ENCODE assay signal across 22 cellular contexts in the genomic region with DNA sequence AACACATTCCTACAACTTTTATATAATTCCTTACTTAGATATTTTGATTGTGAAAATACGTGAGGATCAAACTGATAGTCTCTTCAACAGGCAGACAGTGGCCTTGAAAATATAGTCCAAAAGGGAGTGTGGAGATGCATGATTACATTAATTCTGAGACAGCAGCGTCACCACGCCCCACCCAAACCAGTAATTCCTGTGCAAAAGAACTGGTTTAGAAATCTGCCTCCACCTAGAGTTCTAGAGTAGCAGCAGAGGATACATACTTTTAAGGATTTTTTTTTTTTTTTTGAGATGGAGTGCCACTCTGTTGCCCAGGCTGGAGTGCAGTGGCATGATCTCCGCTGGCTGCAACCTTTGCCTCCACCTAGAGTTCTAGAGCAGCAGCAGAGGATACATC. TPM values are rescaled to one million over a fixed set of nuclear protein-coding genes. Genes with fewer than 3 reads are reported as not detected.
A peak's percentile ranks its signal among the peaks of the same experiment; 100 is the strongest.
DNase-seq lines count a peak whose midpoint lies in the region; ATAC-seq, FAIRE-seq and TF ChIP-seq lines count a peak whose summit lies in the region.
"Had no signal": no experiment of that assay in that cellular context is flagged by ENCODE, and none has a peak within 500 bp of the region (broad histone marks: within the 10 kb centered on the region; RNA-seq: fewer than 3 reads in every experiment).

No MANE protein-coding gene starts in this region.

- no peak for TF ChIP-seq POLR2A in HCT116 (IDR thresholded peaks at IDR 0.05; ENCODE audit: borderline replicate concordance, extremely low read depth, insufficient read depth, insufficient read length)
- TF ChIP-seq POLR2A in GM12891 (IDR thresholded peaks at IDR 0.05; ENCODE audit: low read depth, low read length), result no peak

- H3K9ac ChIP-seq in HCT116 (ENCODE audit: low read length), result no peak overlapping the region
- peak overlapping the region; percentile 87 for H3K9ac ChIP-seq in mammary epithelial cell (ENCODE audit: insufficient read depth, low read length)

- H3K4me3 Mint-ChIP-seq in naive thymus-derived CD8-positive, alpha-beta T cell, result peak overlapping the region in 8 of 10 donors; percentile 24 to 99 (median 96)

- TF ChIP-seq CTCF in HCT116 (IDR thresholded peaks at IDR 0.05 in 2 of 3, conservative IDR thresholded peaks at IDR 0.05 in 1 of 3; ENCODE audit: borderline replicate concordance in 1 of 3, insufficient read depth in 1 of 3, low read depth in 2 of 3, low read length in 2 of 3), result no peak
- TF ChIP-seq CTCF in mammary epithelial cell (conservative IDR thresholded peaks at IDR 0.05 in 1 of 2, IDR thresholded peaks at IDR 0.05 in 1 of 2; ENCODE audit: extremely low read depth in 1 of 2, insufficient read depth in 1 of 2, low read depth in 1 of 2, low read length in 2 of 2), result peak in 1 of 2 donors; percentile 19

- no peaks in the 10 kb centered on the region for H3K9me2 ChIP-seq in HCT116 (ENCODE audit: insufficient read depth)

- H3K36me3 Mint-ChIP-seq in naive thymus-derived CD8-positive, alpha-beta T cell, result peaks cover 0 to 12% (median 10%) of the 10 kb centered on the region in 3 donors

- intact Hi-C loops in HCT116 (cut with micrococcal nuclease), result no loop called here
- intact Hi-C loops in mammary epithelial cell (cut with micrococcal nuclease), result loop anchor here (2.0 kb wide), 1 partner anchor 41 kb away; no protein-coding TSS in a partner anchor

- dilution Hi-C loops in mammary epithelial cell (cut with HindIII; ENCODE audit: low sequenced_read_pairs), result no loop called here

- H3K4me1 ChIP-seq in ACC112 (ENCODE audit: control insufficient read depth, insufficient read depth, low read length, unreplicated experiment) (peaks cover 7% of the 10 kb centered on the region), HCT116 (ENCODE audit: control insufficient read depth in 1 of 2, insufficient read depth in 2 of 2, low read length in 2 of 2) (peaks cover 6 to 22% of the 10 kb centered on the region in 2 experiments; a peak in 2 of 4 replicates), mammary epithelial cell (ENCODE audit: insufficient read depth, low read length) (peaks cover 25% of the 10 kb centered on the region)

- peaks cover 31% of the 10 kb centered on the region for H3K79me2 ChIP-seq in ACC112 (ENCODE audit: control insufficient read depth, insufficient read depth, low read length, unreplicated experiment)
- peaks cover 31% of the 10 kb centered on the region for H3K79me2 ChIP-seq in HCT116 (ENCODE audit: insufficient read depth, low read length)
- peaks cover 29% of the 10 kb centered on the region for H3K79me2 ChIP-seq in mammary epithelial cell (ENCODE audit: insufficient read depth, low read length)

- H3K27ac ChIP-seq in ACC112 (ENCODE audit: low read depth, low read length), result no peak overlapping the region
- H3K27ac ChIP-seq in HCT116 (ENCODE audit: low read depth, low read length), result no peak overlapping the region
- peak overlapping the region; percentile 59 for H3K27ac ChIP-seq in mammary epithelial cell (ENCODE audit: insufficient read depth, low read depth, low read length)

- TF ChIP-seq RAD21 in HCT116 (IDR thresholded peaks at IDR 0.05; ENCODE audit: low read depth), result peak; percentile 23; the same call in 1 of the 2 replicates

- 88% methylated on average over 4 of the region's 4 CpGs for WGBS in mammary epithelial cell (ENCODE audit: low coverage, missing lambda C conversion rate)

- H3K9me3 ChIP-seq in HCT116 (ENCODE audit: control insufficient read depth in 1 of 2, insufficient read depth in 1 of 2, low read depth in 1 of 2, low read length in 2 of 2) (no peaks in the 10 kb centered on the region), mammary epithelial cell (replicated peaks; ENCODE audit: insufficient read depth, low read length) (no peaks in the 10 kb centered on the region)
- H3K9me3 ChIP-seq: right atrium auricular region, uterus had no signal

- RAD21 ChIA-PET in HCT116 (lab: Charles Lee; ENCODE audit: low non-redundant PET in 1 of 2, low total read pairs in 2 of 2, uncharacterized antibody in 2 of 2, unreplicated experiment in 2 of 2), result no interaction called here

- BruUV-seq in HCT116 (replicated peaks; lab: Mats Ljungman, UMichigan) (no TSS peak), mammary epithelial cell (replicated peaks; lab: Mats Ljungman, UMichigan) (no TSS peak)

- H3K4me3 ChIP-seq in ACC112 (ENCODE audit: low read depth, low read length), result peak overlapping the region; percentile 98
- no peak overlapping the region for H3K4me3 ChIP-seq in HCT116 (replicated peaks in 1 of 2; ENCODE audit: low read depth in 1 of 2, low read length in 2 of 2)
- H3K4me3 ChIP-seq in mammary epithelial cell (replicated peaks in 1 of 3; ENCODE audit: insufficient read depth in 1 of 3, low read depth in 2 of 3, low read length in 3 of 3), result no peak overlapping the region
- H3K4me3 ChIP-seq: right atrium auricular region had no signal

- no peak for DNase-seq in HCT116 (ENCODE audit: low read depth, low spot score)
- DNase-seq in mammary epithelial cell, result peak; percentile 49
- DNase-seq in naive thymus-derived CD8-positive, alpha-beta T cell, result no peak
- DNase-seq in GM12891 (ENCODE audit: insufficient read length, low spot score), result no peak
- DNase-seq in SHP77 (lab: John Stamatoyannopoulos, UW), result no peak
- DNase-seq in activated CD8-positive, alpha-beta memory T cell treated with anti-CD3 and anti-CD28 coated beads for 24 hours, result no peak
- DNase-seq: activated gamma-delta T cell treated with Interleukin-2 at 50 U/mL for 16 hours; anterior cingulate cortex; foreskin melanocyte; H7; left cardiac atrium; NCI-H2029 treated with DMSO at 0.1 percent for 48 hours; NCI-H446 treated with DMSO at 0.1 percent for 48 hours; occipital lobe; Right ventricle myocardium superior; stimulated activated naive CD8-positive, alpha-beta T cell treated with anti-CD3 and anti-CD28 coated beads, Interleukin-15, amount 100 ng/mL, for 72 hours; uterus had no signal

- no peak for ATAC-seq in HCT116
- ATAC-seq in naive thymus-derived CD8-positive, alpha-beta T cell, result no peak
- ATAC-seq in HG03095 (IDR thresholded peaks at IDR 0.05; ENCODE audit: unreplicated experiment), result no peak
- ATAC-seq: activated CD4-positive, CD25-positive, alpha-beta regulatory T cell treated with anti-CD3 and anti-CD28 coated beads, Interleukin-2, amount 50 U/mL, for 24 hours; left cardiac atrium; stimulated activated naive CD8-positive, alpha-beta T cell treated with anti-CD3 and anti-CD28 coated beads, Interleukin-15, amount 100 ng/mL, for 72 hours had no signal

- peaks cover 12% of the 10 kb centered on the region for H3K36me3 ChIP-seq in ACC112 (ENCODE audit: insufficient read depth, low read length)
- peaks cover 6 to 8% of the 10 kb centered on the region in 2 experiments for H3K36me3 ChIP-seq in HCT116 (ENCODE audit: control insufficient read depth in 1 of 2, insufficient read depth in 2 of 2, low read length in 2 of 2)
- H3K36me3 ChIP-seq in mammary epithelial cell (ENCODE audit: insufficient read depth, low read length), result peaks cover 8% of the 10 kb centered on the region
- H3K36me3 ChIP-seq: uterus had no signal

- FAIRE-seq in GM12891 (lab: Jason Lieb, UNC), result no peak

- POLR2A ChIA-PET in HCT116 (lab: Charles Lee), result no interaction called here
- POLR2A ChIA-PET in naive thymus-derived CD8-positive, alpha-beta T cell (lab: Charles Lee), result no interaction called here

- CTCF ChIA-PET in HCT116 (lab: Charles Lee), result no interaction called here
- CTCF ChIA-PET in mammary epithelial cell (lab: Charles Lee; ENCODE audit: low non-redundant PET), result no interaction called here

- H3K27me3 Mint-ChIP-seq in naive thymus-derived CD8-positive, alpha-beta T cell, result peaks cover 0 to 5% (median 0%) of the 10 kb centered on the region in 5 donors

- in situ Hi-C loops in mammary epithelial cell (cut with MboI; ENCODE audit: low sequenced_read_pairs in 2 of 2), result no loop called here

- H3K27ac Mint-ChIP-seq in naive thymus-derived CD8-positive, alpha-beta T cell, result peak overlapping the region in 2 of 10 donors; percentile 10 to 93
- H3K27ac Mint-ChIP-seq: stimulated activated naive CD8-positive, alpha-beta T cell treated with anti-CD3 and anti-CD28 coated beads, Interleukin-15, amount 100 ng/mL, for 72 hours had no signal

- H4K20me1 ChIP-seq in HCT116 (ENCODE audit: insufficient read depth) (no peaks in the 10 kb centered on the region), mammary epithelial cell (ENCODE audit: insufficient read depth, low read length) (no peaks in the 10 kb centered on the region)

- H3K9me3 Mint-ChIP-seq in naive thymus-derived CD8-positive, alpha-beta T cell, result no peaks in the 10 kb centered on the region
- H3K9me3 Mint-ChIP-seq: mesothelial cell of epicardium; stimulated activated naive CD8-positive, alpha-beta T cell treated with anti-CD3 and anti-CD28 coated beads, Interleukin-15, amount 100 ng/mL, for 72 hours had no signal

- peaks cover 14 to 45% (median 34%) of the 10 kb centered on the region in 4 donors for H3K4me1 Mint-ChIP-seq in naive thymus-derived CD8-positive, alpha-beta T cell

- H2AFZ ChIP-seq in ACC112 (ENCODE audit: low read length, unreplicated experiment) (no peak overlapping the region), HCT116 (ENCODE audit: low read depth, low read length, poor library complexity, severe bottlenecking) (no peak overlapping the region), mammary epithelial cell (ENCODE audit: low read depth, low read length) (no peak overlapping the region)

- H3K27me3 ChIP-seq in ACC112 (ENCODE audit: insufficient read depth, low read length), result no peaks in the 10 kb centered on the region
- H3K27me3 ChIP-seq in HCT116 (ENCODE audit: insufficient read depth, low read length), result no peaks in the 10 kb centered on the region
- no peaks in the 10 kb centered on the region for H3K27me3 ChIP-seq in mammary epithelial cell (ENCODE audit: insufficient read depth, low read length)
- H3K27me3 ChIP-seq: right atrium auricular region, uterus had no signal

- 0 out of 2 replicates have a peak overlapping the region, but pooled peaks have one; percentile 90 for H3K4me2 ChIP-seq in HCT116 (ENCODE audit: low read length)
- peak overlapping the region; percentile 96 for H3K4me2 ChIP-seq in mammary epithelial cell (ENCODE audit: insufficient read depth, low read depth, low read length)

TF ChIP-seq in HCT116, 20 proteins besides CTCF, POLR2A, EP300 and RAD21 (continues in another document):
- TF ChIP-seq JUND (IDR thresholded peaks at IDR 0.05) (no peak), CBX3 (IDR thresholded peaks at IDR 0.05; ENCODE audit: low read depth) (no peak), CEBPB (IDR thresholded peaks at IDR 0.05; ENCODE audit: low read depth) (no peak)

TF ChIP-seq in GM12891, 5 proteins besides CTCF, POLR2A, EP300 and RAD21:
- TF ChIP-seq POU2F2 (IDR thresholded peaks at IDR 0.05; ENCODE audit: low read depth, low read length), result no peak

RNA-seq across cellular contexts. Expression of a gene that starts 1.6 kb away (rescaled TPM):
- total RNA-seq in HCT116 (2021; ENCODE audit: unreplicated experiment) (23.1 TPM), mammary epithelial cell (10 to 100 TPM; 33.8 to 36.4 TPM)
- polyA plus RNA-seq in HCT116 (2012), result 10.6 and 11.6 TPM in 2 replicates
- 18.9 TPM for polyA plus RNA-seq in mammary epithelial cell
- 34.2 TPM for polyA minus RNA-seq in mammary epithelial cell
- 10 to 100 TPM; 48.8 to 50.5 TPM for total RNA-seq in naive thymus-derived CD8-positive, alpha-beta T cell
- 10 to 100 TPM in 2 of 3 donors, 1 to 10 TPM in 1; 9.6 to 16.9 (median 14.3) TPM for polyA plus RNA-seq in naive thymus-derived CD8-positive, alpha-beta T cell
- polyA plus RNA-seq in GM12891 (2012; ENCODE audit: low read depth, missing spikeins), result 16.3 TPM
